In genomic region chr3:114624676-114625181, GRCh38 we compare ENCODE assay signal across 1 cellular context.
TF ChIP-seq lines count a peak whose summit lies in the region.

No MANE protein-coding gene starts in this region.

TF ChIP-seq in HepG2, 621 proteins besides CTCF, POLR2A, EP300 and RAD21 (continued from another document and continues in another):
- TF ChIP-seq, protein P1, sequence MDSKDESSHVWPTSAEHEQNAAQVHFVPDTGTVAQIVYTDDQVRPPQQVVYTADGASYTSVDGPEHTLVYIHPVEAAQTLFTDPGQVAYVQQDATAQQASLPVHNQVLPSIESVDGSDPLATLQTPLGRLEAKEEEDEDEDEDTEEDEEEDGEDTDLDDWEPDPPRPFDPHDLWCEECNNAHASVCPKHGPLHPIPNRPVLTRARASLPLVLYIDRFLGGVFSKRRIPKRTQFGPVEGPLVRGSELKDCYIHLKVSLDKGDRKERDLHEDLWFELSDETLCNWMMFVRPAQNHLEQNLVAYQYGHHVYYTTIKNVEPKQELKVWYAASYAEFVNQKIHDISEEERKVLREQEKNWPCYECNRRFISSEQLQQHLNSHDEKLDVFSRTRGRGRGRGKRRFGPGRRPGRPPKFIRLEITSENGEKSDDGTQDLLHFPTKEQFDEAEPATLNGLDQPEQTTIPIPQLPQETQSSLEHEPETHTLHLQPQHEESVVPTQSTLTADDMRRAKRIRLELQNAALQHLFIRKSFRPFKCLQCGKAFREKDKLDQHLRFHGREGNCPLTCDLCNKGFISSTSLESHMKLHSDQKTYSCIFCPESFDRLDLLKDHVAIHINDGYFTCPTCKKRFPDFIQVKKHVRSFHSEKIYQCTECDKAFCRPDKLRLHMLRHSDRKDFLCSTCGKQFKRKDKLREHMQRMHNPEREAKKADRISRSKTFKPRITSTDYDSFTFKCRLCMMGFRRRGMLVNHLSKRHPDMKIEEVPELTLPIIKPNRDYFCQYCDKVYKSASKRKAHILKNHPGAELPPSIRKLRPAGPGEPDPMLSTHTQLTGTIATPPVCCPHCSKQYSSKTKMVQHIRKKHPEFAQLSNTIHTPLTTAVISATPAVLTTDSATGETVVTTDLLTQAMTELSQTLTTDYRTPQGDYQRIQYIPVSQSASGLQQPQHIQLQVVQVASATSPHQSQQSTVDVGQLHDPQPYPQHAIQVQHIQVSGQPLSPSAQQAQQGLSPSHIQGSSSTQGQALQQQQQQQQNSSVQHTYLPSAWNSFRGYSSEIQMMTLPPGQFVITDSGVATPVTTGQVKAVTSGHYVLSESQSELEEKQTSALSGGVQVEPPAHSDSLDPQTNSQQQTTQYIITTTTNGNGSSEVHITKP (CRISPR knock-in tag; IDR thresholded peaks at IDR 0.05; ENCODE audit: low read depth), result peak; percentile 85
- peak; percentile 86 for TF ChIP-seq MAFG (CRISPR knock-in tag; IDR thresholded peaks at IDR 0.05)
- TF ChIP-seq MAZ (IDR thresholded peaks at IDR 0.05; ENCODE audit: borderline replicate concordance, low read depth, low read length), result 0 out of 2 replicates have a peak, but pooled peaks have one; percentile 35
- no peak for TF ChIP-seq MAZ (CRISPR knock-in tag; IDR thresholded peaks at IDR 0.05; ENCODE audit: low read depth)
- TF ChIP-seq MIER2 (CRISPR knock-in tag; IDR thresholded peaks at IDR 0.05), result peak; percentile 45; the same call in 1 of the 2 replicates
- no peak for TF ChIP-seq RXRB (CRISPR knock-in tag; IDR thresholded peaks at IDR 0.05; ENCODE audit: borderline replicate concordance)
- TF ChIP-seq, protein P2, sequence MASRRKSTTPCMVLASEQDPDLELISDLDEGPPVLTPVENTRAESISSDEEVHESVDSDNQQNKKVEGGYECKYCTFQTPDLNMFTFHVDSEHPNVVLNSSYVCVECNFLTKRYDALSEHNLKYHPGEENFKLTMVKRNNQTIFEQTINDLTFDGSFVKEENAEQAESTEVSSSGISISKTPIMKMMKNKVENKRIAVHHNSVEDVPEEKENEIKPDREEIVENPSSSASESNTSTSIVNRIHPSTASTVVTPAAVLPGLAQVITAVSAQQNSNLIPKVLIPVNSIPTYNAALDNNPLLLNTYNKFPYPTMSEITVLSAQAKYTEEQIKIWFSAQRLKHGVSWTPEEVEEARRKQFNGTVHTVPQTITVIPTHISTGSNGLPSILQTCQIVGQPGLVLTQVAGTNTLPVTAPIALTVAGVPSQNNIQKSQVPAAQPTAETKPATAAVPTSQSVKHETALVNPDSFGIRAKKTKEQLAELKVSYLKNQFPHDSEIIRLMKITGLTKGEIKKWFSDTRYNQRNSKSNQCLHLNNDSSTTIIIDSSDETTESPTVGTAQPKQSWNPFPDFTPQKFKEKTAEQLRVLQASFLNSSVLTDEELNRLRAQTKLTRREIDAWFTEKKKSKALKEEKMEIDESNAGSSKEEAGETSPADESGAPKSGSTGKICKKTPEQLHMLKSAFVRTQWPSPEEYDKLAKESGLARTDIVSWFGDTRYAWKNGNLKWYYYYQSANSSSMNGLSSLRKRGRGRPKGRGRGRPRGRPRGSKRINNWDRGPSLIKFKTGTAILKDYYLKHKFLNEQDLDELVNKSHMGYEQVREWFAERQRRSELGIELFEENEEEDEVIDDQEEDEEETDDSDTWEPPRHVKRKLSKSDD (CRISPR knock-in tag; IDR thresholded peaks at IDR 0.05; ENCODE audit: low read depth), result 0 out of 2 replicates have a peak, but pooled peaks have one; percentile 31
- TF ChIP-seq, protein P3, sequence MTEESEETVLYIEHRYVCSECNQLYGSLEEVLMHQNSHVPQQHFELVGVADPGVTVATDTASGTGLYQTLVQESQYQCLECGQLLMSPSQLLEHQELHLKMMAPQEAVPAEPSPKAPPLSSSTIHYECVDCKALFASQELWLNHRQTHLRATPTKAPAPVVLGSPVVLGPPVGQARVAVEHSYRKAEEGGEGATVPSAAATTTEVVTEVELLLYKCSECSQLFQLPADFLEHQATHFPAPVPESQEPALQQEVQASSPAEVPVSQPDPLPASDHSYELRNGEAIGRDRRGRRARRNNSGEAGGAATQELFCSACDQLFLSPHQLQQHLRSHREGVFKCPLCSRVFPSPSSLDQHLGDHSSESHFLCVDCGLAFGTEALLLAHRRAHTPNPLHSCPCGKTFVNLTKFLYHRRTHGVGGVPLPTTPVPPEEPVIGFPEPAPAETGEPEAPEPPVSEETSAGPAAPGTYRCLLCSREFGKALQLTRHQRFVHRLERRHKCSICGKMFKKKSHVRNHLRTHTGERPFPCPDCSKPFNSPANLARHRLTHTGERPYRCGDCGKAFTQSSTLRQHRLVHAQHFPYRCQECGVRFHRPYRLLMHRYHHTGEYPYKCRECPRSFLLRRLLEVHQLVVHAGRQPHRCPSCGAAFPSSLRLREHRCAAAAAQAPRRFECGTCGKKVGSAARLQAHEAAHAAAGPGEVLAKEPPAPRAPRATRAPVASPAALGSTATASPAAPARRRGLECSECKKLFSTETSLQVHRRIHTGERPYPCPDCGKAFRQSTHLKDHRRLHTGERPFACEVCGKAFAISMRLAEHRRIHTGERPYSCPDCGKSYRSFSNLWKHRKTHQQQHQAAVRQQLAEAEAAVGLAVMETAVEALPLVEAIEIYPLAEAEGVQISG (CRISPR knock-in tag; IDR thresholded peaks at IDR 0.05), result 0 out of 2 replicates have a peak, but pooled peaks have one; percentile 15
- TF ChIP-seq ZFP91 (CRISPR knock-in tag; IDR thresholded peaks at IDR 0.05; ENCODE audit: borderline replicate concordance), result 0 out of 2 replicates have a peak, but pooled peaks have one; percentile 30
- TF ChIP-seq FOXK1 (CRISPR knock-in tag; IDR thresholded peaks at IDR 0.05; ENCODE audit: borderline replicate concordance, low read depth), result no peak
- TF ChIP-seq RBM39 (IDR thresholded peaks at IDR 0.05; ENCODE audit: low read depth, low read length, poor library complexity, severe bottlenecking), result no peak
- TF ChIP-seq NFE2 (CRISPR knock-in tag; IDR thresholded peaks at IDR 0.05), result peak; percentile 96
- TF ChIP-seq ZSCAN31 (CRISPR knock-in tag; IDR thresholded peaks at IDR 0.05; ENCODE audit: low read depth), result no peak
- TF ChIP-seq REXO4 (CRISPR knock-in tag; IDR thresholded peaks at IDR 0.05; ENCODE audit: borderline replicate concordance), result no peak
- TF ChIP-seq, protein P4, sequence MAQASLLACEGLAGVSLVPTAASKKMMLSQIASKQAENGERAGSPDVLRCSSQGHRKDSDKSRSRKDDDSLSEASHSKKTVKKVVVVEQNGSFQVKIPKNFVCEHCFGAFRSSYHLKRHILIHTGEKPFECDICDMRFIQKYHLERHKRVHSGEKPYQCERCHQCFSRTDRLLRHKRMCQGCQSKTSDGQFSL (CRISPR knock-in tag; IDR thresholded peaks at IDR 0.05), result no peak; the same call in 1 of the 2 replicates
- TF ChIP-seq ARNT (IDR thresholded peaks at IDR 0.05), result no peak
- peak; percentile 62 for TF ChIP-seq IKZF5 (CRISPR knock-in tag; IDR thresholded peaks at IDR 0.05)
- TF ChIP-seq NR2F6 (IDR thresholded peaks at IDR 0.05), result no peak; the same call in 1 of the 2 replicates
- no peak; the same call in 1 of the 2 replicates for TF ChIP-seq NR2F6 (CRISPR knock-in tag; IDR thresholded peaks at IDR 0.05)
- TF ChIP-seq IRF2 (CRISPR knock-in tag; IDR thresholded peaks at IDR 0.05), result peak; percentile 39; the same call in 1 of the 2 replicates
- no peak for TF ChIP-seq CENPX (CRISPR knock-in tag; IDR thresholded peaks at IDR 0.05)
- no peak for TF ChIP-seq NR1H2 (CRISPR knock-in tag; IDR thresholded peaks at IDR 0.05; ENCODE audit: borderline replicate concordance, low read depth)
- peak; percentile 44; the same call in 1 of the 2 replicates for TF ChIP-seq ARID5B (CRISPR knock-in tag; IDR thresholded peaks at IDR 0.05)
- no peak for TF ChIP-seq ZNF549 (CRISPR knock-in tag; IDR thresholded peaks at IDR 0.05)
- TF ChIP-seq, protein P5, sequence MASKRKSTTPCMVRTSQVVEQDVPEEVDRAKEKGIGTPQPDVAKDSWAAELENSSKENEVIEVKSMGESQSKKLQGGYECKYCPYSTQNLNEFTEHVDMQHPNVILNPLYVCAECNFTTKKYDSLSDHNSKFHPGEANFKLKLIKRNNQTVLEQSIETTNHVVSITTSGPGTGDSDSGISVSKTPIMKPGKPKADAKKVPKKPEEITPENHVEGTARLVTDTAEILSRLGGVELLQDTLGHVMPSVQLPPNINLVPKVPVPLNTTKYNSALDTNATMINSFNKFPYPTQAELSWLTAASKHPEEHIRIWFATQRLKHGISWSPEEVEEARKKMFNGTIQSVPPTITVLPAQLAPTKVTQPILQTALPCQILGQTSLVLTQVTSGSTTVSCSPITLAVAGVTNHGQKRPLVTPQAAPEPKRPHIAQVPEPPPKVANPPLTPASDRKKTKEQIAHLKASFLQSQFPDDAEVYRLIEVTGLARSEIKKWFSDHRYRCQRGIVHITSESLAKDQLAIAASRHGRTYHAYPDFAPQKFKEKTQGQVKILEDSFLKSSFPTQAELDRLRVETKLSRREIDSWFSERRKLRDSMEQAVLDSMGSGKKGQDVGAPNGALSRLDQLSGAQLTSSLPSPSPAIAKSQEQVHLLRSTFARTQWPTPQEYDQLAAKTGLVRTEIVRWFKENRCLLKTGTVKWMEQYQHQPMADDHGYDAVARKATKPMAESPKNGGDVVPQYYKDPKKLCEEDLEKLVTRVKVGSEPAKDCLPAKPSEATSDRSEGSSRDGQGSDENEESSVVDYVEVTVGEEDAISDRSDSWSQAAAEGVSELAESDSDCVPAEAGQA (IDR thresholded peaks at IDR 0.05; ENCODE audit: low read depth), result peak; percentile 69
- TF ChIP-seq, protein P5 (CRISPR knock-in tag; IDR thresholded peaks at IDR 0.05; ENCODE audit: borderline replicate concordance), result no peak
- no peak for TF ChIP-seq MTA1 (CRISPR knock-in tag; IDR thresholded peaks at IDR 0.05; ENCODE audit: borderline replicate concordance)
- no peak for TF ChIP-seq ZNF12 (CRISPR knock-in tag; IDR thresholded peaks at IDR 0.05)
- peak; percentile 65; the same call in 1 of the 2 replicates for TF ChIP-seq SAP130 (CRISPR knock-in tag; IDR thresholded peaks at IDR 0.05; ENCODE audit: low read depth)
- TF ChIP-seq ZNF605 (CRISPR knock-in tag; IDR thresholded peaks at IDR 0.05), result peak; percentile 68; the same call in 1 of the 2 replicates
- 0 out of 2 replicates have a peak, but pooled peaks have one; percentile 66 for TF ChIP-seq BRD4 (CRISPR knock-in tag; IDR thresholded peaks at IDR 0.05)
